ENCODE assay signal across 1 cellular context in the genomic region with DNA sequence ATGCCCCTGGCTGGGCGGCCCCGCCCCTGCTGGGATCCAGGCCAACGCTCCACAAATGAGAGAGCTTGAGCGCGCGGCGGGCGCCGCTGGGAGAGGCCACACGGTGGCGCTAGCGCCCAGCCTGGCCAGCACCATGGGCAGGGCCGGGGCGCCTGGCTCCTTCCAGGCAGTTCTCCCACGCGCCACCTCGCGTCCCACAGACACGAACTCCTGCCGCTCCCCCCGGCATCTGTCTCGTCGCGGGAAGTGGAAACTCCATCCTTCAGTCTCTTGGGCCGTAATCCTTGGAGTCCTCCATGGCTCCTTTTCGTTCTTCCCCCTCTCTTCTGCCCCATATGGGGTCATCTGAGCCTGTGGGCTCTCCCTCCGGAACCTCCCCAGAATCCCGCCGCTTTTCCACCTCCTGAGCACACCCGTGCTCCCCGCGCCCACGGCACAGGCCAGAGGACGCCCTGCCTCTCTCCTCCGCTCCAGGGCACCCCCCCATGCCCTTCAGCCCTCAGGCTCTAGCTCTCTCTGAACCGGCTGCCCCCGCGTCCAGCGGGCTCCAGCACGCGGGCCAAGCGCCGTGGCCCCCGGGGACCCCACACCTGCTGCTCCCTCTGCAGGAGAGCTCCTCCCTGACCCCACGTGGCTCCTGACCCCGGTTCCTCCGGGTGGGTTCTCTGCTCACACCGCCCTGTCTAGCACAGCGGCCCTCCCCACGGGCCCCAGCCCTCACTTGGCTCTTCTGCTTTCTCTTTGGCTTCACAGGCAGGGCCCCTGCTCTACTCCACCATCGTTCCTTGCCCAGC.
TF ChIP-seq lines count a peak whose summit lies in the region.

No MANE protein-coding gene starts in this region.

TF ChIP-seq in HEK293, 187 proteins besides CTCF, POLR2A, EP300 and RAD21 (continued from another document and continues in another):
- TF ChIP-seq, protein P1, sequence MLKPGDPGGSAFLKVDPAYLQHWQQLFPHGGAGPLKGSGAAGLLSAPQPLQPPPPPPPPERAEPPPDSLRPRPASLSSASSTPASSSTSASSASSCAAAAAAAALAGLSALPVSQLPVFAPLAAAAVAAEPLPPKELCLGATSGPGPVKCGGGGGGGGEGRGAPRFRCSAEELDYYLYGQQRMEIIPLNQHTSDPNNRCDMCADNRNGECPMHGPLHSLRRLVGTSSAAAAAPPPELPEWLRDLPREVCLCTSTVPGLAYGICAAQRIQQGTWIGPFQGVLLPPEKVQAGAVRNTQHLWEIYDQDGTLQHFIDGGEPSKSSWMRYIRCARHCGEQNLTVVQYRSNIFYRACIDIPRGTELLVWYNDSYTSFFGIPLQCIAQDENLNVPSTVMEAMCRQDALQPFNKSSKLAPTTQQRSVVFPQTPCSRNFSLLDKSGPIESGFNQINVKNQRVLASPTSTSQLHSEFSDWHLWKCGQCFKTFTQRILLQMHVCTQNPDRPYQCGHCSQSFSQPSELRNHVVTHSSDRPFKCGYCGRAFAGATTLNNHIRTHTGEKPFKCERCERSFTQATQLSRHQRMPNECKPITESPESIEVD (tag by site-specific recombination; IDR thresholded peaks at IDR 0.05): no peak
- TF ChIP-seq ZNF544 (tag by site-specific recombination; IDR thresholded peaks at IDR 0.05) (no peak), GLI4 (tag by site-specific recombination; IDR thresholded peaks at IDR 0.05) (no peak), ZNF174 (tag by site-specific recombination; IDR thresholded peaks at IDR 0.05) (no peak), ZNF19 (tag by site-specific recombination; IDR thresholded peaks at IDR 0.05; ENCODE audit: low read depth) (no peak), ZNF211 (tag by site-specific recombination; IDR thresholded peaks at IDR 0.05; ENCODE audit: low read depth) (no peak), WT1 (tag by site-specific recombination; IDR thresholded peaks at IDR 0.05) (no peak), TCF7L2 (IDR thresholded peaks at IDR 0.05; ENCODE audit: borderline replicate concordance, low read depth, low read length) (no peak), GFI1B (tag by site-specific recombination; IDR thresholded peaks at IDR 0.05) (no peak), ZNF530 (tag by site-specific recombination; IDR thresholded peaks at IDR 0.05; ENCODE audit: low read depth) (no peak), ZNF626 (tag by site-specific recombination; IDR thresholded peaks at IDR 0.05) (no peak), ZNF624 (tag by site-specific recombination; IDR thresholded peaks at IDR 0.05) (no peak), ZNF610 (tag by site-specific recombination; IDR thresholded peaks at IDR 0.05; ENCODE audit: borderline replicate concordance) (peak; percentile 54; the same call in 1 of the 2 replicates), HOXD13 (CRISPR knock-in tag; IDR thresholded peaks at IDR 0.05; ENCODE audit: borderline replicate concordance) (no peak), ZNF157 (tag by site-specific recombination; IDR thresholded peaks at IDR 0.05) (no peak), KLF8 (tag by site-specific recombination; IDR thresholded peaks at IDR 0.05) (no peak), ZNF248 (tag by site-specific recombination; IDR thresholded peaks at IDR 0.05) (no peak), SP2 (tag by site-specific recombination; IDR thresholded peaks at IDR 0.05) (no peak), ZNF48 (tag by site-specific recombination; IDR thresholded peaks at IDR 0.05) (no peak), ZNF133 (tag by site-specific recombination; IDR thresholded peaks at IDR 0.05) (no peak), ZNF354C (tag by site-specific recombination; IDR thresholded peaks at IDR 0.05; ENCODE audit: borderline replicate concordance, low read depth) (no peak), ZFP37 (tag by site-specific recombination; IDR thresholded peaks at IDR 0.05) (peak; percentile 69; the same call in 1 of the 2 replicates), ZNF558 (tag by site-specific recombination; IDR thresholded peaks at IDR 0.05) (no peak), ZNF664 (tag by site-specific recombination; IDR thresholded peaks at IDR 0.05) (no peak), ZNF785 (tag by site-specific recombination; IDR thresholded peaks at IDR 0.05) (peak; percentile 71; the same call in 1 of the 2 replicates), ZNF184 (tag by site-specific recombination; IDR thresholded peaks at IDR 0.05) (no peak), ZNF654 (tag by site-specific recombination; IDR thresholded peaks at IDR 0.05; ENCODE audit: low read depth) (peak; percentile 38), ZNF404 (tag by site-specific recombination; IDR thresholded peaks at IDR 0.05) (no peak), ZNF529 (tag by site-specific recombination; IDR thresholded peaks at IDR 0.05; ENCODE audit: insufficient replicate concordance) (no peak)
- TF ChIP-seq, protein P2, sequence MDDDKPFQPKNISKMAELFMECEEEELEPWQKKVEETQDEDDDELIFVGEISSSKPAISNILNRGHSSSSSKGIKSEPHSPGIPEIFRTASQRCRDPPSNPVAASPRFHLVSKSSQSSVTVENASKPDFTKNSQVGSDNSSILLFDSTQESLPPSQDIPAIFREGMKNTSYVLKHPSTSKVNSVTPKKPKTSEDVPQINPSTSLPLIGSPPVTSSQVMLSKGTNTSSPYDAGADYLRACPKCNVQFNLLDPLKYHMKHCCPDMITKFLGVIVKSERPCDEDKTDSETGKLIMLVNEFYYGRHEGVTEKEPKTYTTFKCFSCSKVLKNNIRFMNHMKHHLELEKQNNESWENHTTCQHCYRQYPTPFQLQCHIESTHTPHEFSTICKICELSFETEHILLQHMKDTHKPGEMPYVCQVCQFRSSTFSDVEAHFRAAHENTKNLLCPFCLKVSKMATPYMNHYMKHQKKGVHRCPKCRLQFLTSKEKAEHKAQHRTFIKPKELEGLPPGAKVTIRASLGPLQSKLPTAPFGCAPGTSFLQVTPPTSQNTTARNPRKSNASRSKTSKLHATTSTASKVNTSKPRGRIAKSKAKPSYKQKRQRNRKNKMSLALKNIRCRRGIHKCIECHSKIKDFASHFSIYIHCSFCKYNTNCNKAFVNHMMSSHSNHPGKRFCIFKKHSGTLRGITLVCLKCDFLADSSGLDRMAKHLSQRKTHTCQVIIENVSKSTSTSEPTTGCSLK (tag by site-specific recombination; IDR thresholded peaks at IDR 0.05): no peak
- TF ChIP-seq, protein P3, sequence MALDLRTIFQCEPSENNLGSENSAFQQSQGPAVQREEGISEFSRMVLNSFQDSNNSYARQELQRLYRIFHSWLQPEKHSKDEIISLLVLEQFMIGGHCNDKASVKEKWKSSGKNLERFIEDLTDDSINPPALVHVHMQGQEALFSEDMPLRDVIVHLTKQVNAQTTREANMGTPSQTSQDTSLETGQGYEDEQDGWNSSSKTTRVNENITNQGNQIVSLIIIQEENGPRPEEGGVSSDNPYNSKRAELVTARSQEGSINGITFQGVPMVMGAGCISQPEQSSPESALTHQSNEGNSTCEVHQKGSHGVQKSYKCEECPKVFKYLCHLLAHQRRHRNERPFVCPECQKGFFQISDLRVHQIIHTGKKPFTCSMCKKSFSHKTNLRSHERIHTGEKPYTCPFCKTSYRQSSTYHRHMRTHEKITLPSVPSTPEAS (tag by site-specific recombination; IDR thresholded peaks at IDR 0.05): no peak
- TF ChIP-seq, protein P4, sequence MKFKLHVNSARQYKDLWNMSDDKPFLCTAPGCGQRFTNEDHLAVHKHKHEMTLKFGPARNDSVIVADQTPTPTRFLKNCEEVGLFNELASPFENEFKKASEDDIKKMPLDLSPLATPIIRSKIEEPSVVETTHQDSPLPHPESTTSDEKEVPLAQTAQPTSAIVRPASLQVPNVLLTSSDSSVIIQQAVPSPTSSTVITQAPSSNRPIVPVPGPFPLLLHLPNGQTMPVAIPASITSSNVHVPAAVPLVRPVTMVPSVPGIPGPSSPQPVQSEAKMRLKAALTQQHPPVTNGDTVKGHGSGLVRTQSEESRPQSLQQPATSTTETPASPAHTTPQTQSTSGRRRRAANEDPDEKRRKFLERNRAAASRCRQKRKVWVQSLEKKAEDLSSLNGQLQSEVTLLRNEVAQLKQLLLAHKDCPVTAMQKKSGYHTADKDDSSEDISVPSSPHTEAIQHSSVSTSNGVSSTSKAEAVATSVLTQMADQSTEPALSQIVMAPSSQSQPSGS (tag by site-specific recombination; IDR thresholded peaks at IDR 0.05; ENCODE audit: low read depth): no peak
- TF ChIP-seq, protein P5, sequence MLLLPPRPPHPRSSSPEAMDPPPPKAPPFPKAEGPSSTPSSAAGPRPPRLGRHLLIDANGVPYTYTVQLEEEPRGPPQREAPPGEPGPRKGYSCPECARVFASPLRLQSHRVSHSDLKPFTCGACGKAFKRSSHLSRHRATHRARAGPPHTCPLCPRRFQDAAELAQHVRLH (tag by site-specific recombination; IDR thresholded peaks at IDR 0.05): no peak
- TF ChIP-seq, protein P6, sequence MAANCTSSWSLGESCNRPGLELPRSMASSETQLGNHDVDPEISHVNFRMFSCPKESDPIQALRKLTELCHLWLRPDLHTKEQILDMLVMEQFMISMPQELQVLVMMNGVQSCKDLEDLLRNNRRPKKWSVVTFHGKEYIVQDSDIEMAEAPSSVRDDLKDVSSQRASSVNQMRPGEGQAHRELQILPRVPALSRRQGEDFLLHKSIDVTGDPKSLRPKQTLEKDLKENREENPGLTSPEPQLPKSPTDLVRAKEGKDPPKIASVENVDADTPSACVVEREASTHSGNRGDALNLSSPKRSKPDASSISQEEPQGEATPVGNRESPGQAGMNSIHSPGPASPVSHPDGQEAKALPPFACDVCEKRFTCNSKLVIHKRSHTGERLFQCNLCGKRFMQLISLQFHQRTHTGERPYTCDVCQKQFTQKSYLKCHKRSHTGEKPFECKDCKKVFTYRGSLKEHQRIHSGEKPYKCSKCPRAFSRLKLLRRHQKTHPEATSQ (tag by site-specific recombination; IDR thresholded peaks at IDR 0.05): no peak
- TF ChIP-seq, protein P7, sequence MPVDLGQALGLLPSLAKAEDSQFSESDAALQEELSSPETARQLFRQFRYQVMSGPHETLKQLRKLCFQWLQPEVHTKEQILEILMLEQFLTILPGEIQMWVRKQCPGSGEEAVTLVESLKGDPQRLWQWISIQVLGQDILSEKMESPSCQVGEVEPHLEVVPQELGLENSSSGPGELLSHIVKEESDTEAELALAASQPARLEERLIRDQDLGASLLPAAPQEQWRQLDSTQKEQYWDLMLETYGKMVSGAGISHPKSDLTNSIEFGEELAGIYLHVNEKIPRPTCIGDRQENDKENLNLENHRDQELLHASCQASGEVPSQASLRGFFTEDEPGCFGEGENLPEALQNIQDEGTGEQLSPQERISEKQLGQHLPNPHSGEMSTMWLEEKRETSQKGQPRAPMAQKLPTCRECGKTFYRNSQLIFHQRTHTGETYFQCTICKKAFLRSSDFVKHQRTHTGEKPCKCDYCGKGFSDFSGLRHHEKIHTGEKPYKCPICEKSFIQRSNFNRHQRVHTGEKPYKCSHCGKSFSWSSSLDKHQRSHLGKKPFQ (tag by site-specific recombination; IDR thresholded peaks at IDR 0.05): no peak
- TF ChIP-seq, protein P8, sequence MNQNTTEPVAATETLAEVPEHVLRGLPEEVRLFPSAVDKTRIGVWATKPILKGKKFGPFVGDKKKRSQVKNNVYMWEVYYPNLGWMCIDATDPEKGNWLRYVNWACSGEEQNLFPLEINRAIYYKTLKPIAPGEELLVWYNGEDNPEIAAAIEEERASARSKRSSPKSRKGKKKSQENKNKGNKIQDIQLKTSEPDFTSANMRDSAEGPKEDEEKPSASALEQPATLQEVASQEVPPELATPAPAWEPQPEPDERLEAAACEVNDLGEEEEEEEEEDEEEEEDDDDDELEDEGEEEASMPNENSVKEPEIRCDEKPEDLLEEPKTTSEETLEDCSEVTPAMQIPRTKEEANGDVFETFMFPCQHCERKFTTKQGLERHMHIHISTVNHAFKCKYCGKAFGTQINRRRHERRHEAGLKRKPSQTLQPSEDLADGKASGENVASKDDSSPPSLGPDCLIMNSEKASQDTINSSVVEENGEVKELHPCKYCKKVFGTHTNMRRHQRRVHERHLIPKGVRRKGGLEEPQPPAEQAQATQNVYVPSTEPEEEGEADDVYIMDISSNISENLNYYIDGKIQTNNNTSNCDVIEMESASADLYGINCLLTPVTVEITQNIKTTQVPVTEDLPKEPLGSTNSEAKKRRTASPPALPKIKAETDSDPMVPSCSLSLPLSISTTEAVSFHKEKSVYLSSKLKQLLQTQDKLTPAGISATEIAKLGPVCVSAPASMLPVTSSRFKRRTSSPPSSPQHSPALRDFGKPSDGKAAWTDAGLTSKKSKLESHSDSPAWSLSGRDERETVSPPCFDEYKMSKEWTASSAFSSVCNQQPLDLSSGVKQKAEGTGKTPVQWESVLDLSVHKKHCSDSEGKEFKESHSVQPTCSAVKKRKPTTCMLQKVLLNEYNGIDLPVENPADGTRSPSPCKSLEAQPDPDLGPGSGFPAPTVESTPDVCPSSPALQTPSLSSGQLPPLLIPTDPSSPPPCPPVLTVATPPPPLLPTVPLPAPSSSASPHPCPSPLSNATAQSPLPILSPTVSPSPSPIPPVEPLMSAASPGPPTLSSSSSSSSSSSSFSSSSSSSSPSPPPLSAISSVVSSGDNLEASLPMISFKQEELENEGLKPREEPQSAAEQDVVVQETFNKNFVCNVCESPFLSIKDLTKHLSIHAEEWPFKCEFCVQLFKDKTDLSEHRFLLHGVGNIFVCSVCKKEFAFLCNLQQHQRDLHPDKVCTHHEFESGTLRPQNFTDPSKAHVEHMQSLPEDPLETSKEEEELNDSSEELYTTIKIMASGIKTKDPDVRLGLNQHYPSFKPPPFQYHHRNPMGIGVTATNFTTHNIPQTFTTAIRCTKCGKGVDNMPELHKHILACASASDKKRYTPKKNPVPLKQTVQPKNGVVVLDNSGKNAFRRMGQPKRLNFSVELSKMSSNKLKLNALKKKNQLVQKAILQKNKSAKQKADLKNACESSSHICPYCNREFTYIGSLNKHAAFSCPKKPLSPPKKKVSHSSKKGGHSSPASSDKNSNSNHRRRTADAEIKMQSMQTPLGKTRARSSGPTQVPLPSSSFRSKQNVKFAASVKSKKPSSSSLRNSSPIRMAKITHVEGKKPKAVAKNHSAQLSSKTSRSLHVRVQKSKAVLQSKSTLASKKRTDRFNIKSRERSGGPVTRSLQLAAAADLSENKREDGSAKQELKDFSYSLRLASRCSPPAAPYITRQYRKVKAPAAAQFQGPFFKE (tag by site-specific recombination; IDR thresholded peaks at IDR 0.05; ENCODE audit: borderline replicate concordance): no peak
- TF ChIP-seq, protein P9, sequence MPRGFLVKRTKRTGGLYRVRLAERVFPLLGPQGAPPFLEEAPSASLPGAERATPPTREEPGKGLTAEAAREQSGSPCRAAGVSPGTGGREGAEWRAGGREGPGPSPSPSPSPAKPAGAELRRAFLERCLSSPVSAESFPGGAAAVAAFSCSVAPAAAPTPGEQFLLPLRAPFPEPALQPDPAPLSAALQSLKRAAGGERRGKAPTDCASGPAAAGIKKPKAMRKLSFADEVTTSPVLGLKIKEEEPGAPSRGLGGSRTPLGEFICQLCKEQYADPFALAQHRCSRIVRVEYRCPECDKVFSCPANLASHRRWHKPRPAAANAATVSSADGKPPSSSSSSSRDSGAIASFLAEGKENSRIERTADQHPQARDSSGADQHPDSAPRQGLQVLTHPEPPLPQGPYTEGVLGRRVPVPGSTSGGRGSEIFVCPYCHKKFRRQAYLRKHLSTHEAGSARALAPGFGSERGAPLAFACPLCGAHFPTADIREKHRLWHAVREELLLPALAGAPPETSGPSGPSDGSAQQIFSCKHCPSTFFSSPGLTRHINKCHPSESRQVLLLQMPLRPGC (tag by site-specific recombination; IDR thresholded peaks at IDR 0.05): no peak
